Comparison of ENCODE assay signal across 14 cellular contexts in the genomic region with DNA sequence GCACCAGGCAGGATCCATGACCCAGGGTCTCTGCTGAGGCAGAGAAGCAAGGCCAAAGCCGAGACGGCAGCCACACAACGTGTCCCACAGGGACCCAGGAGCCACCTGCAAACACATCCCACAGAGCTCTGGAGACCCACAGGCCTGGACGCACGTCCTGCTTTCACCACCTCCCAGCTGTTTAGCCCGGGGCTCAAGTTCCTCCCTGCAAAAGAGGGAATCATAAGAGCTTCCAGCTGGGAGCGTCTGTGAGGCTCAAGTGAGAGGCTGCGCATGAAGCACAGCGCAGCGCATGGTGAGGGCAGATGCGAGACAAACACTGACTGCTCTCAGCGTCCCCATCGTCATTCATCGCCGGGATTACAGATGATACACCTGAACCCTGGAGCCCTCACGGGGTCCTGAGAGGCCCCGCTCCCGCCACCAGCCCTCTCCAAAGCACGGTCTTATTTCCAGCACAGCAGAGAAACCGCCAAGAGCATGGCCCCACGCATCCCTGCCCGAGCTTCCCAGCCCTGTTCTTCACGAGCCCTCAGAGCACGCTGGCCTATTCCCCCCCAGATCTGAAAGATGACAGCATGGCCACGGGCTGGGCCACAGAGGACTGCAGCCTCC.
DNase-seq lines count a peak whose midpoint lies in the region; ATAC-seq and TF ChIP-seq lines count a peak whose summit lies in the region.
"Had no signal": no experiment of that assay in that cellular context is flagged by ENCODE, and none has a peak within 500 bp of the region (broad histone marks: within the 10 kb centered on the region; RNA-seq: fewer than 3 reads in every experiment).

No MANE protein-coding gene starts in this region.

- H3K27ac ChIP-seq in SJCRH30: no peak overlapping the region
- no peak overlapping the region for H3K27ac ChIP-seq in stomach
- H3K27ac ChIP-seq: PC-9 had no signal

- ATAC-seq in Right ventricle myocardium inferior (no peak), GM18907 (IDR thresholded peaks at IDR 0.05; ENCODE audit: unreplicated experiment) (no peak)

- intact Hi-C loops in Right ventricle myocardium inferior (cut with DNase I) (no loop called here), cardiac septum (cut with DNase I) (no loop called here), stomach (cut with DNase I; ENCODE audit: low total_unique reads) (no loop called here)

- no peaks in the 10 kb centered on the region for H3K4me1 ChIP-seq in SJCRH30
- H3K4me1 ChIP-seq in stomach: no peaks in the 10 kb centered on the region

- H3K27me3 ChIP-seq in SJCRH30 (no peaks in the 10 kb centered on the region), stomach (no peaks in the 10 kb centered on the region)

- TF ChIP-seq CTCF in stomach (IDR thresholded peaks at IDR 0.05): no peak

- no peaks in the 10 kb centered on the region for H3K36me3 ChIP-seq in SJCRH30
- peaks cover 5 to 69% (median 58%) of the 10 kb centered on the region in 4 donors for H3K36me3 ChIP-seq in stomach

- DNase-seq in Right ventricle myocardium inferior (ENCODE audit: missing footprints): peak; percentile 65
- no peak for DNase-seq in cardiac septum (ENCODE audit: low spot score)
- peak; percentile 81 for DNase-seq in NCI-H2107 treated with DMSO at 0.1 percent for 48 hours (lab: John Stamatoyannopoulos, UW; ENCODE audit: unreplicated experiment)
- peak; percentile 15 to 28 for DNase-seq in SJCRH30
- peak; percentile 62 for DNase-seq in retina
- DNase-seq in DMS153 treated with DMSO at 0.1 percent for 48 hours (lab: John Stamatoyannopoulos, UW; ENCODE audit: unreplicated experiment): no peak
- DNase-seq in stomach: no peak
- DNase-seq: COR-L47, HCEC 1CT, IMR-90, Kasumi-1, NCI-H774, PC-9 had no signal

- H3K9me3 ChIP-seq in SJCRH30 (replicated peaks) (no peaks in the 10 kb centered on the region), stomach (no peaks in the 10 kb centered on the region)

- 93 to 95% (median 95%) methylated on average over 24 to 25 of the region's 25 CpGs for WGBS in stomach, 5 donors

- TF ChIP-seq EP300 in stomach (IDR thresholded peaks at IDR 0.05): no peak

- H3K4me3 ChIP-seq in SJCRH30 (no peak overlapping the region), stomach (no peak overlapping the region)
- H3K4me3 ChIP-seq: PC-9 had no signal

- TF ChIP-seq POLR2A in stomach (IDR thresholded peaks at IDR 0.05): no peak

Comparison
In these comparisons a context has a peak if more than half of its experiments do, and no peak if none do; other contexts are left out.
1. DNase-seq: peak in Right ventricle myocardium inferior (single experiment), NCI-H2107 treated with DMSO at 0.1 percent for 48 hours (single experiment), SJCRH30 (2 of 2) and retina (single experiment); none in cardiac septum (single experiment), DMS153 treated with DMSO at 0.1 percent for 48 hours (single experiment) and stomach (single experiment).